8 cellular contexts compared by ENCODE assay signal in genomic region chr17:40548491-40548981, GRCh38. TPM values are rescaled to one million over a fixed set of nuclear protein-coding genes. Genes with fewer than 3 reads are reported as not detected.
DNase-seq lines count a peak whose midpoint lies in the region; ATAC-seq, FAIRE-seq and TF ChIP-seq lines count a peak whose summit lies in the region.
"Had no signal": no experiment of that assay in that cellular context is flagged by ENCODE, and none has a peak within 500 bp of the region (broad histone marks: within the 10 kb centered on the region; RNA-seq: fewer than 3 reads in every experiment).

No MANE protein-coding gene starts in this region.

- in situ Hi-C loops in IMR-90 (cut with MboI; ENCODE audit: low sequenced_read_pairs) (no loop called here), ACHN (cut with HindIII; ENCODE audit: low pct_ligation_motif_present, low pct_unique_long_range_greater_than_20kb, low sequenced_read_pairs) (loop anchor here (25.0 kb wide), 2 partner anchors 111 to 236 kb away; partner anchors contain the start of genes IGFBP4 and RARA)

- H4K91ac ChIP-seq in IMR-90 (ENCODE audit: insufficient read depth, low read depth, low read length): peak overlapping the region; percentile 100

- H3K27ac ChIP-seq in IMR-90 (ENCODE audit: insufficient read depth, low read length): peak overlapping the region; percentile 98
- peak overlapping the region; percentile 69 to 78 for H3K27ac ChIP-seq in kidney (ENCODE audit: low read depth in 2 of 2, low read length in 2 of 2)
- H3K27ac ChIP-seq: SJSA1 had no signal

- H3K79me1 ChIP-seq in IMR-90 (ENCODE audit: low read depth in 1 of 2, low read length in 2 of 2): peaks cover 8 to 38% of the 10 kb centered on the region in 2 experiments; a peak in 3 of 4 replicates

- H3K36me3 Mint-ChIP-seq in activated CD8-positive, alpha-beta T cell treated with anti-CD3 and anti-CD28 coated beads, Interleukin-2, amount 10 ng/mL, durations not matched to agents 7 days and 5 days (ENCODE audit: low read depth): peaks cover 46% of the 10 kb centered on the region

- H2BK15ac ChIP-seq in IMR-90 (ENCODE audit: low read depth, low read length): peak overlapping the region; percentile 100

- H3K9ac ChIP-seq in IMR-90 (ENCODE audit: low read depth, low read length) (peak overlapping the region; percentile 89), kidney (ENCODE audit: low read length in 2 of 2) (no peak overlapping the region)

- intact Hi-C loops in IMR-90 (cut with micrococcal nuclease): no loop called here
- intact Hi-C loops in kidney (cut with DNase I): no loop called here

- no peaks in the 10 kb centered on the region for H3K9me3 ChIP-seq in IMR-90 (ENCODE audit: control insufficient read depth, insufficient read depth, low read length)
- H3K9me3 ChIP-seq in kidney (ENCODE audit: control insufficient read depth in 1 of 2, low read length in 2 of 2): no peaks in the 10 kb centered on the region
- H3K9me3 ChIP-seq: SJSA1 had no signal

- WGBS in IMR-90 (ENCODE audit: extremely low coverage in 2 of 2, insufficient read length in 1 of 2), 2 experiments: 90% methylated on average over 2 of the region's 9 CpGs; no CpG with 5 or more reads in 1 of the 2 experiments

- dilution Hi-C loops in IMR-90 (cut with HindIII; ENCODE audit: low sequenced_read_pairs, unreplicated experiment): no loop called here

- H3K23ac ChIP-seq in IMR-90 (ENCODE audit: low read depth, low read length): peak overlapping the region; percentile 99

- ATAC-seq in IMR-90 (ENCODE audit: low read depth): no peak
- ATAC-seq in activated CD8-positive, alpha-beta T cell treated with anti-CD3 and anti-CD28 coated beads, Interleukin-2, amount 10 ng/mL, durations not matched to agents 7 days and 5 days: no peak
- ATAC-seq in activated CD4-positive, CD25-positive, alpha-beta regulatory T cell treated with anti-CD3 and anti-CD28 coated beads, Interleukin-2, amount 50 U/mL, for 24 hours: no peak

- no peaks in the 10 kb centered on the region for H3K27me3 Mint-ChIP-seq in activated CD8-positive, alpha-beta T cell treated with anti-CD3 and anti-CD28 coated beads, Interleukin-2, amount 10 ng/mL, durations not matched to agents 7 days and 5 days (ENCODE audit: low read depth)

- POLR2A ChIA-PET in IMR-90 (lab: Charles Lee; ENCODE audit: unreplicated experiment): interaction anchor here (0.5 to 1.5 kb wide), 5 partner anchors 10 to 231 kb away, joined by 3 read pairs; no protein-coding TSS in a partner anchor
- POLR2A ChIA-PET in activated CD8-positive, alpha-beta T cell treated with anti-CD3 and anti-CD28 coated beads, Interleukin-2, amount 10 ng/mL, durations not matched to agents 7 days and 5 days (lab: Charles Lee): interaction anchor here (0.8 to 20.0 kb wide), 11 partner anchors 8 to 187 kb away, joined by 3 to 454 read pairs (median 5); partner anchors contain the start of genes CCR7 and TOP2A

- H2AFZ ChIP-seq in IMR-90 (replicated peaks; ENCODE audit: low read length, poor library complexity): peak overlapping the region; percentile 16

- peaks cover 45% of the 10 kb centered on the region for H3K9me1 ChIP-seq in IMR-90 (ENCODE audit: insufficient read depth, low read length)

- no peak for FAIRE-seq in kidney (lab: Jason Lieb, UNC)

- no peaks in the 10 kb centered on the region for H3K27me3 ChIP-seq in IMR-90 (ENCODE audit: control insufficient read depth, insufficient read depth, low read length)
- H3K27me3 ChIP-seq: SJSA1 had no signal

- peak overlapping the region; percentile 99 for H3K56ac ChIP-seq in IMR-90 (ENCODE audit: extremely low read depth, insufficient read depth, low read length)

- H3K4me1 Mint-ChIP-seq in activated CD8-positive, alpha-beta T cell treated with anti-CD3 and anti-CD28 coated beads, Interleukin-2, amount 10 ng/mL, durations not matched to agents 7 days and 5 days (ENCODE audit: low read depth): peaks cover 91% of the 10 kb centered on the region

- CTCF ChIA-PET in IMR-90 (lab: Yijun Ruan, JAX): interaction anchor here (1.2 to 3.3 kb wide), 3 partner anchors 10 to 16 kb away, joined by 3 to 19 read pairs (median 15); no protein-coding TSS in a partner anchor
- CTCF ChIA-PET in activated CD8-positive, alpha-beta T cell treated with anti-CD3 and anti-CD28 coated beads, Interleukin-2, amount 10 ng/mL, durations not matched to agents 7 days and 5 days (lab: Charles Lee): interaction anchor here (0.8 to 26.8 kb wide), 14 partner anchors 6 to 259 kb away, joined by 3 to 618 read pairs (median 4); partner anchors contain the start of gene CCR7

- H3K4me2 ChIP-seq in IMR-90 (ENCODE audit: low read depth, low read length): no peak overlapping the region; the same call in 1 of the 2 replicates

- peaks cover 52% of the 10 kb centered on the region for H3K4me1 ChIP-seq in IMR-90 (ENCODE audit: control insufficient read depth, insufficient read depth, low read length)
- peaks cover 20% of the 10 kb centered on the region in 2 donors for H3K4me1 ChIP-seq in kidney (ENCODE audit: control insufficient read depth in 1 of 2, insufficient read depth in 1 of 2, low read depth in 1 of 2, low read length in 2 of 2)

- H3K4me3 ChIP-seq in IMR-90 (ENCODE audit: insufficient read depth, low read depth, low read length): no peak overlapping the region
- no peak overlapping the region for H3K4me3 ChIP-seq in kidney (ENCODE audit: low read length in 2 of 2)
- H3K4me3 ChIP-seq: SJSA1 had no signal

- peak overlapping the region; percentile 97 for H4K8ac ChIP-seq in IMR-90 (ENCODE audit: low read depth in 2 of 2, low read length in 2 of 2)

- H3K18ac ChIP-seq in IMR-90 (ENCODE audit: low read depth, low read length): peak overlapping the region; percentile 100

- TF ChIP-seq CTCF in IMR-90 (conservative IDR thresholded peaks at IDR 0.05; ENCODE audit: low read depth, low read length) (no peak), kidney (IDR thresholded peaks at IDR 0.05; ENCODE audit: borderline replicate concordance, extremely low read depth, insufficient read depth) (no peak)

- peak overlapping the region; percentile 93 for H3K27ac Mint-ChIP-seq in activated CD8-positive, alpha-beta T cell treated with anti-CD3 and anti-CD28 coated beads, Interleukin-2, amount 10 ng/mL, durations not matched to agents 7 days and 5 days

- H2BK20ac ChIP-seq in IMR-90 (ENCODE audit: low read depth, low read length): peak overlapping the region; percentile 100

- H3K36me3 ChIP-seq in IMR-90 (ENCODE audit: control insufficient read depth, insufficient read depth, low read length) (no peaks in the 10 kb centered on the region), kidney (ENCODE audit: control insufficient read depth in 1 of 2, insufficient read depth in 2 of 2, low read length in 2 of 2) (no peaks in the 10 kb centered on the region)
- H3K36me3 ChIP-seq: SJSA1 had no signal

- peak overlapping the region; percentile 100 for H3K4ac ChIP-seq in IMR-90 (ENCODE audit: low read depth, low read length)

- H2AK5ac ChIP-seq in IMR-90 (ENCODE audit: low read depth, low read length): peak overlapping the region; percentile 100

- peak overlapping the region; percentile 59 for H3K4me3 Mint-ChIP-seq in activated CD8-positive, alpha-beta T cell treated with anti-CD3 and anti-CD28 coated beads, Interleukin-2, amount 10 ng/mL, durations not matched to agents 7 days and 5 days

- H4K5ac ChIP-seq in IMR-90 (ENCODE audit: low read depth, low read length): peak overlapping the region; percentile 99

- peak overlapping the region; percentile 97 for H2AK9ac ChIP-seq in IMR-90 (replicated peaks; ENCODE audit: low read depth, low read length, poor library complexity)

- H2BK5ac ChIP-seq in IMR-90 (ENCODE audit: low read depth, low read length, poor library complexity, severe bottlenecking): peak overlapping the region; percentile 100

- H3K14ac ChIP-seq in IMR-90 (replicated peaks; ENCODE audit: low read depth, low read length): peak overlapping the region; percentile 99

- DNase-seq in IMR-90: no peak
- DNase-seq in activated CD8-positive, alpha-beta T cell treated with anti-CD3 and anti-CD28 coated beads, Interleukin-2, amount 10 ng/mL, durations not matched to agents 7 days and 5 days: peak; percentile 19
- DNase-seq in kidney: no peak
- peak; percentile 25 for DNase-seq in stimulated activated CD8-positive, alpha-beta memory T cell treated with anti-CD3 and anti-CD28 coated beads, Interleukin-4, amount 100 ng/mL, for 48 hours
- no peak for DNase-seq in EL
- no peak for DNase-seq in ACHN

- no peaks in the 10 kb centered on the region for H4K20me1 ChIP-seq in IMR-90 (ENCODE audit: insufficient read depth, low read length)

- no peaks in the 10 kb centered on the region for H3K9me3 Mint-ChIP-seq in activated CD8-positive, alpha-beta T cell treated with anti-CD3 and anti-CD28 coated beads, Interleukin-2, amount 10 ng/mL, durations not matched to agents 7 days and 5 days (ENCODE audit: insufficient read depth)

- no TSS peak for BruUV-seq in IMR-90 (replicated peaks; lab: Mats Ljungman, UMichigan)

- TF ChIP-seq RAD21 in IMR-90 (IDR thresholded peaks at IDR 0.05; ENCODE audit: low read length): no peak

- H2BK120ac ChIP-seq in IMR-90 (ENCODE audit: low read depth, low read length): peak overlapping the region; percentile 100

- TF ChIP-seq POLR2A in IMR-90 (IDR thresholded peaks at IDR 0.05; ENCODE audit: low read depth, low read length): no peak

TF ChIP-seq in IMR-90, 13 proteins besides CTCF, POLR2A, EP300 and RAD21 (continues in another document):
- TF ChIP-seq CHD1 (IDR thresholded peaks at IDR 0.05; ENCODE audit: low read depth, low read length) (no peak), MAZ (IDR thresholded peaks at IDR 0.05; ENCODE audit: borderline replicate concordance, low read depth, low read length) (no peak), BHLHE40 (IDR thresholded peaks at IDR 0.05; ENCODE audit: low read depth, low read length) (no peak), MXI1 (IDR thresholded peaks at IDR 0.05; ENCODE audit: borderline replicate concordance, low read depth, low read length) (no peak), NFE2L2 (IDR thresholded peaks at IDR 0.05; ENCODE audit: low read depth, low read length) (no peak)

RNA-seq across cellular contexts. Expression of gene CCR7, which starts 16.7 kb away (rescaled TPM):
- total RNA-seq in IMR-90 (2012; rRNA removed) (0.28 and 0.36 TPM in 2 replicates), kidney (7.1 TPM)
- polyA plus RNA-seq in IMR-90 (2012; rRNA removed) (0.14 and 0.22 TPM in 2 replicates), kidney (ENCODE audit: insufficient read depth, low read depth, low replicate concordance) (0.17 TPM)
- polyA plus RNA-seq in IMR-90 (2012; cell fraction: cytosol; rRNA removed): 0.16 TPM in 1 of 2 replicates, not detected in the other
- 0.23 and 0.39 TPM in 2 replicates for polyA plus RNA-seq in IMR-90 (2012; cell fraction: nucleus; rRNA removed; ENCODE audit: low replicate concordance)
- 100 to 1,000 TPM; 171 to 173 TPM for total RNA-seq in activated CD8-positive, alpha-beta T cell treated with anti-CD3 and anti-CD28 coated beads, Interleukin-2, amount 10 ng/mL, durations not matched to agents 7 days and 5 days
- total RNA-seq: SJSA1 had no signal

RNA-seq across cellular contexts. Expression of gene TNS4, which starts 47.1 kb away (rescaled TPM):
- 0.28 TPM in 1 of 2 replicates, not detected in the other for total RNA-seq in IMR-90 (2012; rRNA removed)
- polyA plus RNA-seq in IMR-90 (2012; rRNA removed): 0.07 TPM in 1 of 2 replicates, not detected in the other
- polyA plus RNA-seq in IMR-90 (2012; cell fraction: cytosol; rRNA removed): 0.07 and 0.08 TPM in 2 replicates
- polyA plus RNA-seq in IMR-90 (2012; cell fraction: nucleus; rRNA removed; ENCODE audit: low replicate concordance): 0.33 and 0.57 TPM in 2 replicates
- 1 to 10 TPM; 8.4 to 9.0 TPM for total RNA-seq in activated CD8-positive, alpha-beta T cell treated with anti-CD3 and anti-CD28 coated beads, Interleukin-2, amount 10 ng/mL, durations not matched to agents 7 days and 5 days
- 0.31 TPM for total RNA-seq in kidney
- polyA plus RNA-seq in kidney (ENCODE audit: insufficient read depth, low read depth, low replicate concordance): 2.2 TPM
- total RNA-seq: SJSA1 had no signal

Comparison
In these comparisons a context has a peak if more than half of its experiments do, and no peak if none do; other contexts are left out.
1. DNase-seq: peak in activated CD8-positive, alpha-beta T cell treated with anti-CD3 and anti-CD28 coated beads, Interleukin-2, amount 10 ng/mL, durations not matched to agents 7 days and 5 days (single experiment) and stimulated activated CD8-positive, alpha-beta memory T cell treated with anti-CD3 and anti-CD28 coated beads, Interleukin-4, amount 100 ng/mL, for 48 hours (single experiment); none in IMR-90 (single experiment), kidney (single experiment), EL (single experiment) and ACHN (single experiment).
2. RNA of gene CCR7, which starts 16.7 kb away (total RNA-seq): 171 to 173 TPM in activated CD8-positive, alpha-beta T cell treated with anti-CD3 and anti-CD28 coated beads, Interleukin-2, amount 10 ng/mL, durations not matched to agents 7 days and 5 days; 7.1 TPM in kidney (single experiment) and 0.28 to 0.36 TPM in IMR-90; every median in the first group is over 10 times any median in the second.